Comparison of ENCODE assay signal across 8 cellular contexts in the genomic region with DNA sequence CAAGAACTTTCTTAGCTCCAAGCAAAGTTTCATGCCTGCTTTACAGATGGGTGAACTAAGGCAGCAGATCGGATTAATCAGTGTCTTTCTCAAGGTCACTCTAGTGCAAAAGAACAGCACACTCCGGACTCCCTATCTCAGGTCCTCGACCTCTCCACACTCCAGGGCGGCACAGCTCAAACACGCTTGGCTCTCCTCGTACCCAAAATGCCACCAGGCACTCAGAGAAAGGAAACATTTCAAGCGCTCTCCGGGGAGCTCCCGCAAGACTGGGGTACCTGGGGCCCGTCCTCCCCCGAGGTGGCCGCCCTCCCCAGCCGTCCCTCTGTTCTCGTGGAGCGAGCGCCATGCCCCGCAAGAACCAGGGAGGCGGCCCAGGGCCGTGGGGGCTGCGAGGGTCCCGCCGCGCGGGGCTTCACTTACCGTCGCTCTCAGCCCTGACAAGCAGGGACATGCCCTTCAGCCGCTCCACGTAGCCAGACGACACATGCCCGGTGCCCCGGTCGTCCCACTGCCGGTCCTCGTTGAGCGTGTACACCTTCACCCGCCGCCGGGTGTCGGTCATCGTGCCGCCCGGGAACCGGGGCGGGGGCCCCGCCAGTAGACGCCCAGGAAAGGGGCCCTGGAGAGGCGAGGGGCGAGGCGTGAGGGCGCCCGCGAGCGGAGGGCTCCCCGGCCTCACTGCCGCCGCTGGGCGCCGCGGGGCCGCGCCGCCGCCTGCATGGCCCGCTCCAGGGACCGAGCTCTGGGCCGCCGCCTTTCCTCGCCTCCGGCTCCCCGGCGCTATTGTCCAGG. TPM values are rescaled to one million over a fixed set of nuclear protein-coding genes. Genes with fewer than 3 reads are reported as not detected.
A peak's percentile ranks its signal among the peaks of the same experiment; 100 is the strongest.
DNase-seq lines count a peak whose midpoint lies in the region; ATAC-seq and TF ChIP-seq lines count a peak whose summit lies in the region.

No MANE protein-coding gene starts in this region.

- peak overlapping the region; percentile 97 to 99 for H3K27ac ChIP-seq in esophagus (ENCODE audit: low read depth in 2 of 2, low read length in 1 of 2)
- peak overlapping the region; percentile 91 to 100 (median 99) for H3K27ac ChIP-seq in stomach

- peak overlapping the region; percentile 95 to 100 (median 98) for H3K27ac Mint-ChIP-seq in naive B cell

- H3K4me3 Mint-ChIP-seq in naive B cell = peak overlapping the region; percentile 96 to 100 (median 99)

- H3K9me3 Mint-ChIP-seq in naive B cell = peaks cover 0 to 3% (median 0%) of the 10 kb centered on the region in 7 donors

- peaks cover 0 to 3% (median 0%) of the 10 kb centered on the region in 3 donors for H3K27me3 Mint-ChIP-seq in naive B cell

- peaks cover 2 to 3% of the 10 kb centered on the region in 2 donors for H3K4me1 ChIP-seq in esophagus (ENCODE audit: control insufficient read depth in 2 of 2, insufficient read depth in 2 of 2, low read length in 1 of 2)
- H3K4me1 ChIP-seq in stomach = peaks cover 30 to 48% (median 38%) of the 10 kb centered on the region in 4 donors

- no peak for TF ChIP-seq EP300 in stomach (IDR thresholded peaks at IDR 0.05)

- no peak for TF ChIP-seq POLR2A in stomach (IDR thresholded peaks at IDR 0.05)

- intact Hi-C loops in stomach (cut with DNase I; ENCODE audit: low total_unique reads) = no loop called here

- H3K27me3 ChIP-seq in esophagus (ENCODE audit: control insufficient read depth in 1 of 2, insufficient read depth in 2 of 2, low read length in 2 of 2) (no peaks in the 10 kb centered on the region), stomach (no peaks in the 10 kb centered on the region)

- peak overlapping the region; percentile 95 to 99 for H3K4me3 ChIP-seq in esophagus (ENCODE audit: low read depth in 1 of 2, low read length in 2 of 2)
- peak overlapping the region; percentile 82 to 100 (median 92) for H3K4me3 ChIP-seq in stomach

- H3K9me3 ChIP-seq in esophagus (ENCODE audit: control insufficient read depth in 2 of 2, insufficient read depth in 1 of 2, low read depth in 1 of 2, low read length in 1 of 2) (no peaks in the 10 kb centered on the region), stomach (no peaks in the 10 kb centered on the region)

- H3K36me3 Mint-ChIP-seq in naive B cell = peaks cover 4 to 8% of the 10 kb centered on the region in 2 donors

- H3K4me1 Mint-ChIP-seq in naive B cell = peaks cover 24 to 44% (median 32%) of the 10 kb centered on the region in 3 donors

- no peak for TF ChIP-seq CTCF in stomach (IDR thresholded peaks at IDR 0.05)

- H3K36me3 ChIP-seq in esophagus (ENCODE audit: control insufficient read depth in 2 of 2, insufficient read depth in 2 of 2, low read length in 1 of 2) (peaks cover 2 to 6% of the 10 kb centered on the region in 2 donors), stomach (peaks cover 0 to 21% (median 12%) of the 10 kb centered on the region in 4 donors)

- DNase-seq in NCI-H460 (ENCODE audit: extremely low read depth, low read depth) (peak; percentile 26), activated T-cell treated with anti-CD3 and anti-CD28 coated beads for 4 hours (peak; percentile 9), naive B cell (no peak), stomach (peak; percentile 39), kidney glomerular epithelial cell (lab: John Stamatoyannopoulos, UW) (no peak)

- 0% methylated on average over 62 to 71 of the region's 71 CpGs for WGBS in esophagus, 2 donors
- 0% methylated on average over 20 to 71 of the region's 71 CpGs for WGBS in stomach, 5 donors

- peak; percentile 17 for ATAC-seq in GM18499 (IDR thresholded peaks at IDR 0.05; ENCODE audit: insufficient read depth, unreplicated experiment)
- ATAC-seq in HG02763 (IDR thresholded peaks at IDR 0.05; ENCODE audit: unreplicated experiment) = peak; percentile 8
- peak; percentile 6 to 8 for ATAC-seq in naive B cell (ENCODE audit: low read depth in 2 of 2)

RNA-seq across cellular contexts. Expression of a gene that starts 0.8 kb away (rescaled TPM):
- total RNA-seq in NCI-H460 (2014; rRNA removed; shearing (Covaris generic)) = 88.6 and 101 TPM in 2 replicates
- 60.9 and 93.9 TPM in 2 replicates for polyA plus RNA-seq in NCI-H460 (2014; cell fraction: nucleus; rRNA removed)
- 10 to 100 TPM; 36.8 to 57.8 TPM for polyA plus RNA-seq in esophagus
- 100 to 1,000 TPM; 101 to 213 (median 115) TPM for polyA plus RNA-seq in naive B cell (ENCODE audit: low read depth in 6 of 6)
- total RNA-seq in stomach = 100 to 1,000 TPM in 1 of 5 donors, 10 to 100 TPM in 4; 66.9 to 145 (median 76.8) TPM
- 10 to 100 TPM; 35.7 to 42.8 (median 38.6) TPM for polyA plus RNA-seq in stomach

Comparison
In these comparisons a context has a peak if more than half of its experiments do, and no peak if none do; other contexts are left out.
1. DNase-seq: peak in NCI-H460 (single experiment), activated T-cell treated with anti-CD3 and anti-CD28 coated beads for 4 hours (single experiment) and stomach (single experiment); none in naive B cell (single experiment) and kidney glomerular epithelial cell (single experiment).
2. Peak in every context shown above with its lines, with median percentiles within 50 percentile points of each other: ATAC-seq.